Comparison of ENCODE assay signal across 8 cellular contexts in the genomic region with DNA sequence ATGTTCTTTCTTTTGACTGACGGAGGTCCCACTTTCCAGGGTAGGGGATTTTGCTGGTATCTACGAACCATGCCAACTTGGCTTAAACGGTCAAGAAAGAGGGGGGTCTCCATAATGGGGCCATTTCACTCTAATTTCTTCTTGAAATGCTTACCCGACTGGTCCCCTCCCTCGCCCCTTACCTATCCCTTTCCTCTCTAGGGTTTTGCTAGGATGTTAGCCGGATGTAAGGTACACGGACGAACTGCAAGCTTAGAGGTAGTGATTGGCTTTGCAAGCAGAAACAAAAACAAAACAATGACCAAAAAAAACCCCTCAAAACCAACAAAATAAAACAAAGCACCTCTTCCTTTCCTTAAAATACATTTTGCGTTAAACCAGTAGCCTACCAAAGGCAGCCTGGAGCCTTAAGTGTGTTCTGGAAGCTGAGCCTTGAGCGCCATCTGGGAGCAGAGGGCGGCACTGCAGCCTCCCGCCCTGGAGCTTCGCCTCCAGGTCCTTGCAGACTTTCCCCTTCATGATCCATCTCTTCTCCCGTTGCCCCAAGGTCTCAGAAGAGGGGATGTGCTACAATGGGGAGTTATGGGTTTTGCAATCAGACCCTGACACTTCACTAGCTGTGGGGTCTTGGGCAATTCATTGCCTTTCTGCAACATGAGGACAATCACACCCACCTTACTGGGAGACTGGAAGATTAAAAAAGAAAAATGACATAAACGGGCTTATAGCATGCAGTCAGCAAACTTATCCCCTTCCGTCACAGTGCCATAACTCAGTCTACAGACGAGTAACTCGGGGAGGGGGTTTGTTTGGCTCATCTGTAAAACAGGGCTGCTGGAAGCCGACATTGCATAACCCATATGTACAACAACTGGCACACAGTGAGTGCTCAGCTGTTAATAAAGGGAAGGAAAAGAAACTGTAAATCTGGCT.
DNase-seq lines count a peak whose midpoint lies in the region; ATAC-seq and TF ChIP-seq lines count a peak whose summit lies in the region.
"Not testable (repeated sequence)": the region's sequence is repeated elsewhere in the genome, so short reads cannot be mapped to it uniquely, and the experiment has no call there.

No MANE protein-coding gene starts in this region.

- H3K27ac Mint-ChIP-seq in mesothelial cell of epicardium = not testable (repeated sequence)

- not testable (repeated sequence) for H3K27me3 ChIP-seq in body of pancreas; foreskin keratinocyte; spleen (replicated peaks in 1 of 7)

- not testable (repeated sequence) for H3K9me3 Mint-ChIP-seq in mesothelial cell of epicardium

- TF ChIP-seq POLR2A in body of pancreas (IDR thresholded peaks at IDR 0.05); spleen (IDR thresholded peaks at IDR 0.05): not testable (repeated sequence)

- DNase-seq in NCI-H146 treated with DMSO at 0.1 percent for 48 hours (lab: John Stamatoyannopoulos, UW; ENCODE audit: unreplicated experiment) = peak; percentile 22
- DNase-seq in body of pancreas; foreskin keratinocyte; mesothelial cell of epicardium (ENCODE audit: low spot score in 2 of 2, unreplicated experiment in 2 of 2); spleen: not testable (repeated sequence)

- TF ChIP-seq CTCF in C4-2B (conservative IDR thresholded peaks at IDR 0.05) (peak; percentile 70), VCaP (conservative IDR thresholded peaks at IDR 0.05) (peak; percentile 57), body of pancreas (IDR thresholded peaks at IDR 0.05) (peak; percentile 31 to 66 (median 47)), foreskin keratinocyte (conservative IDR thresholded peaks at IDR 0.05) (peak; percentile 59), mesothelial cell of epicardium (IDR thresholded peaks at IDR 0.05; ENCODE audit: unreplicated experiment) (peak; percentile 71), spleen (IDR thresholded peaks at IDR 0.05 in 8 of 11, conservative IDR thresholded peaks at IDR 0.05 in 3 of 11) (peak in 10 of 11 experiments; percentile 24 to 84 (median 76))

- H3K36me3 Mint-ChIP-seq in mesothelial cell of epicardium = not testable (repeated sequence)

- not testable (repeated sequence) for H3K4me3 Mint-ChIP-seq in mesothelial cell of epicardium

- WGBS in body of pancreas, 2 donors = 29 to 34% methylated on average over 7 to 8 of the region's 19 CpGs
- WGBS in spleen, 5 donors = 3 to 30% (median 24%) methylated on average over 6 to 10 of the region's 19 CpGs

- H3K9me3 ChIP-seq in body of pancreas, spleen: not testable (repeated sequence)

- H3K27me3 Mint-ChIP-seq in mesothelial cell of epicardium (ENCODE audit: low read depth) = not testable (repeated sequence)

- intact Hi-C loops in body of pancreas (cut with DNase I); spleen (cut with DNase I; ENCODE audit: low total_unique reads): not testable (repeated sequence)

- H3K4me1 ChIP-seq in body of pancreas, foreskin keratinocyte, spleen: not testable (repeated sequence)

- H3K4me1 Mint-ChIP-seq in mesothelial cell of epicardium = not testable (repeated sequence)

- H3K4me3 ChIP-seq in body of pancreas, spleen: not testable (repeated sequence)

- ATAC-seq in GM19468 (IDR thresholded peaks at IDR 0.05; ENCODE audit: extremely low read depth, unreplicated experiment) (peak; percentile 46), body of pancreas (peak; percentile 71), foreskin keratinocyte (peak; percentile 68)

- not testable (repeated sequence) for H3K36me3 ChIP-seq in body of pancreas (replicated peaks in 1 of 2; ENCODE audit: insufficient read depth in 1 of 2, low read depth in 2 of 2); spleen

- H3K27ac ChIP-seq in C4-2B, VCaP, body of pancreas, foreskin keratinocyte, spleen: not testable (repeated sequence)
